8 cellular contexts compared by ENCODE assay signal in genomic region chr2:30513649-30514048, GRCh38.
DNase-seq lines count a peak whose midpoint lies in the region; ATAC-seq, FAIRE-seq and TF ChIP-seq lines count a peak whose summit lies in the region.
"Not testable (repeated sequence)": the region's sequence is repeated elsewhere in the genome, so short reads cannot be mapped to it uniquely, and the experiment has no call there.

No MANE protein-coding gene starts in this region.

- not testable (repeated sequence) for H2AK5ac ChIP-seq in mesendoderm (ENCODE audit: low read length)

- CTCF ChIA-PET in A549 (lab: Yijun Ruan, JAX); MCF 10A (lab: Yijun Ruan, JAX): not testable (repeated sequence)

- not testable (repeated sequence) for BruUV-seq in MCF 10A (replicated peaks; lab: Mats Ljungman, UMichigan)

- peaks cover 13% of the 10 kb centered on the region for H3K36me3 Mint-ChIP-seq in GM23338 (ENCODE audit: low read depth)
- H3K36me3 Mint-ChIP-seq in activated CD4-positive, alpha-beta T cell treated with anti-CD3 and anti-CD28 coated beads, Interleukin-2, amount 10 ng/mL, durations not matched to agents 24 days and 14 days (ENCODE audit: low read depth): peaks cover 15% of the 10 kb centered on the region
- H3K36me3 Mint-ChIP-seq in MCF 10A (ENCODE audit: insufficient read depth, unreplicated experiment): not testable (repeated sequence)

- H2BK120ac ChIP-seq in mesendoderm (ENCODE audit: low read depth, low read length): not testable (repeated sequence)

- not testable (repeated sequence) for H3K27me3 ChIP-seq in GM23338 (ENCODE audit: insufficient read depth); KMS-11 (ENCODE audit: insufficient read depth, low read depth); heart left ventricle; mesendoderm (ENCODE audit: insufficient read depth, low read length, poor library complexity); thyroid gland

- H3K27ac ChIP-seq in A549: peak overlapping the region in 1 of 2 experiments; percentile 44; a peak in 3 of 6 replicates
- not testable (repeated sequence) for H3K27ac ChIP-seq in GM23338 (ENCODE audit: low read depth)
- peak overlapping the region; percentile 10; the same call in 1 of the 2 replicates for H3K27ac ChIP-seq in KMS-11
- peak overlapping the region in 11 of 12 donors; percentile 36 to 85 (median 73) for H3K27ac ChIP-seq in heart left ventricle
- peak overlapping the region; percentile 49 for H3K27ac ChIP-seq in mesendoderm (ENCODE audit: low read depth, low read length)
- peak overlapping the region in 2 of 3 donors; percentile 3 to 53 for H3K27ac ChIP-seq in thyroid gland

- peaks cover 10% of the 10 kb centered on the region for H3K9me3 Mint-ChIP-seq in GM23338
- peaks cover 14% of the 10 kb centered on the region for H3K9me3 Mint-ChIP-seq in activated CD4-positive, alpha-beta T cell treated with anti-CD3 and anti-CD28 coated beads, Interleukin-2, amount 10 ng/mL, durations not matched to agents 24 days and 14 days
- H3K9me3 Mint-ChIP-seq in MCF 10A (ENCODE audit: unreplicated experiment): not testable (repeated sequence)

- H2BK5ac ChIP-seq in mesendoderm (ENCODE audit: low read length): not testable (repeated sequence)

- 76% methylated on average over 5 of the region's 5 CpGs for WGBS in A549 (ENCODE audit: missing lambda C conversion rate)
- 42 to 64% (median 55%) methylated on average over 5 of the region's 5 CpGs for WGBS in heart left ventricle, 4 donors
- WGBS in mesendoderm (ENCODE audit: extremely low coverage, insufficient coverage, low lambda C conversion rate): no CpG with 5 or more reads among the region's 5 CpGs
- 67 to 69% methylated on average over 5 of the region's 5 CpGs for WGBS in thyroid gland, 2 donors

- H3K27me3 Mint-ChIP-seq in GM23338 (ENCODE audit: insufficient read depth, low read depth, poor library complexity); activated CD4-positive, alpha-beta T cell treated with anti-CD3 and anti-CD28 coated beads, Interleukin-2, amount 10 ng/mL, durations not matched to agents 24 days and 14 days; MCF 10A (ENCODE audit: insufficient read depth, unreplicated experiment): not testable (repeated sequence)

- H3K18ac ChIP-seq in mesendoderm (ENCODE audit: low read length): not testable (repeated sequence)

- peaks cover 59% of the 10 kb centered on the region for H3K79me2 ChIP-seq in GM23338 (replicated peaks; ENCODE audit: insufficient read depth)
- H3K79me2 ChIP-seq in KMS-11 (ENCODE audit: insufficient read depth, low read depth); mesendoderm (ENCODE audit: control insufficient read depth, insufficient read depth, low read length): not testable (repeated sequence)

- H3K36me3 ChIP-seq in GM23338 (ENCODE audit: insufficient read depth); KMS-11 (ENCODE audit: insufficient read depth); heart left ventricle; mesendoderm (ENCODE audit: control insufficient read depth, insufficient read depth, low read length); thyroid gland: not testable (repeated sequence)

- not testable (repeated sequence) for H3K4ac ChIP-seq in mesendoderm (ENCODE audit: low read depth, low read length)

- H3K27ac Mint-ChIP-seq in GM23338 (peak overlapping the region; percentile 4), MCF 10A (ENCODE audit: low read depth, unreplicated experiment) (peak overlapping the region; percentile 57)
- H3K27ac Mint-ChIP-seq in activated CD4-positive, alpha-beta T cell treated with anti-CD3 and anti-CD28 coated beads, Interleukin-2, amount 10 ng/mL, durations not matched to agents 24 days and 14 days: not testable (repeated sequence)

- H3K9me2 ChIP-seq in GM23338 (ENCODE audit: insufficient read depth): not testable (repeated sequence)

- not testable (repeated sequence) for TF ChIP-seq CTCF in A549 (IDR thresholded peaks at IDR 0.05); GM23338 (conservative IDR thresholded peaks at IDR 0.05; ENCODE audit: low read depth in 2 of 2); KMS-11 (conservative IDR thresholded peaks at IDR 0.05; ENCODE audit: low read depth, low read length); MCF 10A (IDR thresholded peaks at IDR 0.05; ENCODE audit: unreplicated experiment); heart left ventricle (IDR thresholded peaks at IDR 0.05); thyroid gland (IDR thresholded peaks at IDR 0.05)

- ATAC-seq in A549, GM23338, heart left ventricle: not testable (repeated sequence)

- H2BK15ac ChIP-seq in mesendoderm (replicated peaks; ENCODE audit: low read depth): not testable (repeated sequence)

- H3K4me1 ChIP-seq in A549 (peaks cover 60% of the 10 kb centered on the region), GM23338 (ENCODE audit: insufficient read depth) (peaks cover 39% of the 10 kb centered on the region), KMS-11 (ENCODE audit: low read depth, poor library complexity, severe bottlenecking) (peaks cover 26% of the 10 kb centered on the region), heart left ventricle (peaks cover 3 to 58% (median 33%) of the 10 kb centered on the region in 12 donors), thyroid gland (peaks cover 29 to 42% of the 10 kb centered on the region in 2 donors)
- H3K4me1 ChIP-seq in mesendoderm (ENCODE audit: control insufficient read depth, low read depth, low read length): not testable (repeated sequence)

- not testable (repeated sequence) for H3K9me3 ChIP-seq in A549, thyroid gland
- H3K9me3 ChIP-seq in heart left ventricle: peaks cover 0 to 10% (median 0%) of the 10 kb centered on the region in 12 donors

- not testable (repeated sequence) for H3K9ac ChIP-seq in KMS-11; mesendoderm (ENCODE audit: low read length)

- H3K4me3 ChIP-seq in A549; GM23338; KMS-11 (IDR thresholded peaks at IDR 0.05; ENCODE audit: insufficient read depth, low read depth, low read length); heart left ventricle; mesendoderm (ENCODE audit: low read length); thyroid gland (replicated peaks in 1 of 3): not testable (repeated sequence)

- intact Hi-C loops in activated CD4-positive, alpha-beta T cell treated with anti-CD3 and anti-CD28 coated beads, Interleukin-2, amount 10 ng/mL, durations not matched to agents 24 days and 14 days (cut with micrococcal nuclease); MCF 10A (cut with micrococcal nuclease); thyroid gland (cut with DNase I): not testable (repeated sequence)
- intact Hi-C loops in heart left ventricle (cut with DNase I): loop anchor here in 2 of 10 donors (5.0 kb wide), 2 partner anchors 101 to 174 kb away; no protein-coding TSS in a partner anchor

- DNase-seq in A549 (ENCODE audit: low read depth in 1 of 2, low spot score in 1 of 2); GM23338 (ENCODE audit: low spot score); MCF 10A (ENCODE audit: unreplicated experiment); heart left ventricle: not testable (repeated sequence)
- DNase-seq in activated CD4-positive, alpha-beta T cell treated with anti-CD3 and anti-CD28 coated beads, Interleukin-2, amount 10 ng/mL, durations not matched to agents 24 days and 14 days: peak; percentile 36
- peak; percentile 84 for DNase-seq in mesendoderm
- peak; percentile 12 to 14 for DNase-seq in thyroid gland

- not testable (repeated sequence) for H3F3A ChIP-seq in GM23338 (replicated peaks; ENCODE audit: low read depth)

- H3K56ac ChIP-seq in mesendoderm (ENCODE audit: low read length): not testable (repeated sequence)

- not testable (repeated sequence) for TF ChIP-seq POLR2A in A549 (IDR thresholded peaks at IDR 0.05; ENCODE audit: low read length); heart left ventricle (IDR thresholded peaks at IDR 0.05); thyroid gland (IDR thresholded peaks at IDR 0.05)

- H4K5ac ChIP-seq in mesendoderm (ENCODE audit: low read length): not testable (repeated sequence)

- TF ChIP-seq RAD21 in A549 (conservative IDR thresholded peaks at IDR 0.05 in 1 of 2, IDR thresholded peaks at IDR 0.05 in 1 of 2): not testable (repeated sequence)

- not testable (repeated sequence) for H3K23ac ChIP-seq in mesendoderm (ENCODE audit: low read length)

- not testable (repeated sequence) for H4K20me1 ChIP-seq in GM23338 (replicated peaks; ENCODE audit: insufficient read depth); KMS-11 (ENCODE audit: insufficient read depth)

- FAIRE-seq in A549 (lab: Jason Lieb, UNC): not testable (repeated sequence)

- not testable (repeated sequence) for H4K8ac ChIP-seq in mesendoderm (ENCODE audit: low read depth, low read length)

- not testable (repeated sequence) for H2AFZ ChIP-seq in GM23338; KMS-11 (ENCODE audit: low read depth)

- H3K4me2 ChIP-seq in A549: peak overlapping the region; percentile 67
- peak overlapping the region; percentile 33 for H3K4me2 ChIP-seq in GM23338
- peak overlapping the region; percentile 27 for H3K4me2 ChIP-seq in KMS-11
- not testable (repeated sequence) for H3K4me2 ChIP-seq in mesendoderm (ENCODE audit: low read length)

- TF ChIP-seq EP300 in A549 (IDR thresholded peaks at IDR 0.05): not testable (repeated sequence)

- H3K4me1 Mint-ChIP-seq in GM23338 (peaks cover 40% of the 10 kb centered on the region), MCF 10A (ENCODE audit: insufficient read depth, unreplicated experiment) (peaks cover 35% of the 10 kb centered on the region)
- not testable (repeated sequence) for H3K4me1 Mint-ChIP-seq in activated CD4-positive, alpha-beta T cell treated with anti-CD3 and anti-CD28 coated beads, Interleukin-2, amount 10 ng/mL, durations not matched to agents 24 days and 14 days

- H3K4me3 Mint-ChIP-seq in GM23338; activated CD4-positive, alpha-beta T cell treated with anti-CD3 and anti-CD28 coated beads, Interleukin-2, amount 10 ng/mL, durations not matched to agents 24 days and 14 days; MCF 10A (ENCODE audit: unreplicated experiment): not testable (repeated sequence)

- peaks cover 14% of the 10 kb centered on the region for H3K79me1 ChIP-seq in mesendoderm (ENCODE audit: low read length)

- POLR2A ChIA-PET in A549 (lab: Yijun Ruan, JAX); MCF 10A (lab: Yijun Ruan, JAX): not testable (repeated sequence)
